In genomic region chr6:135163440-135163738, GRCh38 we compare ENCODE assay signal across 1 cellular context.
TF ChIP-seq lines count a peak whose summit lies in the region.

No MANE protein-coding gene starts in this region.

TF ChIP-seq in HCT116, 20 proteins besides CTCF, POLR2A, EP300 and RAD21 (continued from another document):
- TF ChIP-seq ZBTB33 (IDR thresholded peaks at IDR 0.05; ENCODE audit: extremely low read depth, insufficient replicate concordance, low read length) (no peak), JUND (IDR thresholded peaks at IDR 0.05) (no peak), CEBPB (IDR thresholded peaks at IDR 0.05; ENCODE audit: low read depth) (no peak)
- TF ChIP-seq, protein P1, sequence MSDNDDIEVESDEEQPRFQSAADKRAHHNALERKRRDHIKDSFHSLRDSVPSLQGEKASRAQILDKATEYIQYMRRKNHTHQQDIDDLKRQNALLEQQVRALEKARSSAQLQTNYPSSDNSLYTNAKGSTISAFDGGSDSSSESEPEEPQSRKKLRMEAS (IDR thresholded peaks at IDR 0.05), result no peak
